In the genomic region with DNA sequence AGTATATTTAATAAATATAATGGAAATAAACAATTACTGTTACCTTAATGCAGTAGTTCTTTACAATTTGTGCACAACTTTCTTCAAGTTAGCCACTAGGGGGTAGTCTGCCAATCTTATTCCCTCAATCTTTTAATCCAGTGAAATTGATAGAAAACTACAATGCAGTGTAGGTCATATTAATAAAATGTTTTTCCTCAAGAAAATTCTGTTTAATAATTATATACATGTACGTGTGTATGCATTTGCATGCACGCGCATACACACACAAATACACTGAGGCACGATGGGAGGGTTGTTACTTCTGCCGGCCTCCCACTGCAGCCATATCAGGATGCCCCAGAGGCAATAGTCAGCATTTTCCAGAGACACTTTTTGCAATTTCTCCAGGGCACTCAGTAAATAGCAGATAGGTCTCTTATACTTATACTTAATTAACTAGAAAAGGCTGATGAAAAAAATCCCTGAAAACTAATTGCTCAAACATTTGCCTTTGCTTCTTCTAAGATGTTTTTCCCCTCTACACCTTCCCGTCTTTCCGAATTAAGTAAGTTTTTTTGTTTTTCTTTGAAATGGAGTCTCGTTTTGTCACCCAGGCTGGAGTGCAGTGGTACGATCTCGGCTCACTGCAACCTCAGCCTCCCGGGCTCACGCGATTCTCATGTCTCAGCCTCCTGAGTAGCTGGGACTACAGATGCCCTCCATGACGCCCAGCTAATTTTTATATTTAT, we compare ENCODE assay signal across 9 cellular contexts. TPM values are rescaled to one million over a fixed set of nuclear protein-coding genes. Genes with fewer than 3 reads are reported as not detected.
DNase-seq lines count a peak whose midpoint lies in the region; ATAC-seq and TF ChIP-seq lines count a peak whose summit lies in the region.
"Had no signal": no experiment of that assay in that cellular context is flagged by ENCODE, and none has a peak within 500 bp of the region (broad histone marks: within the 10 kb centered on the region; RNA-seq: fewer than 3 reads in every experiment).

No MANE protein-coding gene starts in this region.

- H3K4me1 ChIP-seq in BLaER1: peaks cover 49% of the 10 kb centered on the region
- H3K4me1 ChIP-seq in lung (ENCODE audit: control insufficient read depth in 2 of 2, insufficient read depth in 2 of 2, low read length in 2 of 2): peaks cover 0 to 7% of the 10 kb centered on the region in 2 donors

- H4K20me1 ChIP-seq in BLaER1: peaks cover 47% of the 10 kb centered on the region

- WGBS in lung, 2 donors: 92 to 95% methylated on average over 14 of the region's 14 CpGs

- DNase-seq in HEK293T (ENCODE audit: extremely low spot score) (peak; percentile 17), amniotic stem cell (lab: John Stamatoyannopoulos, UW) (peak; percentile 12), lung (ENCODE audit: low spot score) (no peak), GF-D8 (lab: John Stamatoyannopoulos, UW) (no peak), GOT3 (lab: John Stamatoyannopoulos, UW) (no peak)
- no peak for DNase-seq in stimulated activated CD4-positive, alpha-beta T cell treated with anti-CD3 and anti-CD28 coated beads, Interleukin-15, amount 100 ng/mL, for 24 hours

- CTCF ChIA-PET in HEK293T (lab: Yijun Ruan, JAX): no interaction called here

- H3K4me2 ChIP-seq in BLaER1: peak overlapping the region; percentile 82

- POLR2A ChIA-PET in HEK293T (lab: Yijun Ruan, JAX): no interaction called here

- H3K4me3 ChIP-seq in BLaER1: peak overlapping the region; percentile 88
- no peak overlapping the region for H3K4me3 ChIP-seq in lung

- H3K27me3 ChIP-seq in BLaER1 (no peaks in the 10 kb centered on the region), lung (ENCODE audit: control insufficient read depth, insufficient read depth) (no peaks in the 10 kb centered on the region)

- ATAC-seq in lung (ENCODE audit: insufficient read depth, low FRiP score) (no peak), GM21619 (IDR thresholded peaks at IDR 0.05; ENCODE audit: unreplicated experiment) (no peak)
- ATAC-seq: esophagus mucosa had no signal

- peak; percentile 22 for TF ChIP-seq CTCF in lung (IDR thresholded peaks at IDR 0.05; ENCODE audit: control extremely low read depth, extremely low read depth)

- H3K9ac ChIP-seq in BLaER1: peak overlapping the region; percentile 68; the same call in 1 of the 2 replicates

- peak overlapping the region; percentile 94 for H3K27ac ChIP-seq in BLaER1
- no peak overlapping the region for H3K27ac ChIP-seq in lung (ENCODE audit: low read depth in 1 of 2, low read length in 1 of 2)

- H3K9me3 ChIP-seq in BLaER1 (peaks cover 26% of the 10 kb centered on the region), lung (ENCODE audit: control insufficient read depth in 2 of 2, insufficient read depth in 1 of 2, low read length in 1 of 2) (peaks cover 0 to 3% of the 10 kb centered on the region in 2 donors)

- H3K36me3 ChIP-seq in BLaER1 (peaks cover 28% of the 10 kb centered on the region), lung (ENCODE audit: control insufficient read depth in 2 of 2, insufficient read depth in 2 of 2, low read length in 2 of 2) (peaks cover 0 to 3% of the 10 kb centered on the region in 2 donors)

TF ChIP-seq in HEK293T, 16 proteins besides CTCF, POLR2A, EP300 and RAD21:
- no peak for TF ChIP-seq SUZ12 (IDR thresholded peaks at IDR 0.05)
- TF ChIP-seq L3MBTL2 (conservative IDR thresholded peaks at IDR 0.05): no peak
- no peak for TF ChIP-seq FOXM1 (IDR thresholded peaks at IDR 0.05; ENCODE audit: borderline replicate concordance)
- no peak for TF ChIP-seq NFRKB (IDR thresholded peaks at IDR 0.05)
- no peak for TF ChIP-seq CTBP1 (IDR thresholded peaks at IDR 0.05; ENCODE audit: borderline replicate concordance)
- TF ChIP-seq HDGF (IDR thresholded peaks at IDR 0.05; ENCODE audit: borderline replicate concordance): no peak
- no peak for TF ChIP-seq ELF4 (IDR thresholded peaks at IDR 0.05)
- TF ChIP-seq ARNT (IDR thresholded peaks at IDR 0.05): no peak
- TF ChIP-seq ZNF384 (IDR thresholded peaks at IDR 0.05): no peak
- TF ChIP-seq TARDBP (IDR thresholded peaks at IDR 0.05): no peak
- no peak for TF ChIP-seq FOXA1 (IDR thresholded peaks at IDR 0.05)
- TF ChIP-seq LEF1 (IDR thresholded peaks at IDR 0.05; ENCODE audit: borderline replicate concordance): no peak
- TF ChIP-seq, protein P1, sequence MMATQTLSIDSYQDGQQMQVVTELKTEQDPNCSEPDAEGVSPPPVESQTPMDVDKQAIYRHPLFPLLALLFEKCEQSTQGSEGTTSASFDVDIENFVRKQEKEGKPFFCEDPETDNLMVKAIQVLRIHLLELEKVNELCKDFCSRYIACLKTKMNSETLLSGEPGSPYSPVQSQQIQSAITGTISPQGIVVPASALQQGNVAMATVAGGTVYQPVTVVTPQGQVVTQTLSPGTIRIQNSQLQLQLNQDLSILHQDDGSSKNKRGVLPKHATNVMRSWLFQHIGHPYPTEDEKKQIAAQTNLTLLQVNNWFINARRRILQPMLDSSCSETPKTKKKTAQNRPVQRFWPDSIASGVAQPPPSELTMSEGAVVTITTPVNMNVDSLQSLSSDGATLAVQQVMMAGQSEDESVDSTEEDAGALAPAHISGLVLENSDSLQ (IDR thresholded peaks at IDR 0.05): no peak
- no peak for TF ChIP-seq BHLHE40 (IDR thresholded peaks at IDR 0.05; ENCODE audit: borderline replicate concordance)
- TF ChIP-seq FOXK2 (IDR thresholded peaks at IDR 0.05): no peak
- no peak for TF ChIP-seq SP1 (IDR thresholded peaks at IDR 0.05)

RNA-seq across cellular contexts. Expression of a gene that starts 3.1 kb away (rescaled TPM):
- total RNA-seq in lung: 10 to 100 TPM; 17.8 to 47.9 TPM
- 10 to 100 TPM; 18.7 to 27.5 TPM for polyA plus RNA-seq in lung

Comparison
In these comparisons a context has a peak if more than half of its experiments do, and no peak if none do; other contexts are left out.
1. DNase-seq: peak in HEK293T (single experiment) and amniotic stem cell (single experiment); none in lung (single experiment), stimulated activated CD4-positive, alpha-beta T cell treated with anti-CD3 and anti-CD28 coated beads, Interleukin-15, amount 100 ng/mL, for 24 hours (single experiment), GF-D8 (single experiment) and GOT3 (single experiment).